In the genomic region with DNA sequence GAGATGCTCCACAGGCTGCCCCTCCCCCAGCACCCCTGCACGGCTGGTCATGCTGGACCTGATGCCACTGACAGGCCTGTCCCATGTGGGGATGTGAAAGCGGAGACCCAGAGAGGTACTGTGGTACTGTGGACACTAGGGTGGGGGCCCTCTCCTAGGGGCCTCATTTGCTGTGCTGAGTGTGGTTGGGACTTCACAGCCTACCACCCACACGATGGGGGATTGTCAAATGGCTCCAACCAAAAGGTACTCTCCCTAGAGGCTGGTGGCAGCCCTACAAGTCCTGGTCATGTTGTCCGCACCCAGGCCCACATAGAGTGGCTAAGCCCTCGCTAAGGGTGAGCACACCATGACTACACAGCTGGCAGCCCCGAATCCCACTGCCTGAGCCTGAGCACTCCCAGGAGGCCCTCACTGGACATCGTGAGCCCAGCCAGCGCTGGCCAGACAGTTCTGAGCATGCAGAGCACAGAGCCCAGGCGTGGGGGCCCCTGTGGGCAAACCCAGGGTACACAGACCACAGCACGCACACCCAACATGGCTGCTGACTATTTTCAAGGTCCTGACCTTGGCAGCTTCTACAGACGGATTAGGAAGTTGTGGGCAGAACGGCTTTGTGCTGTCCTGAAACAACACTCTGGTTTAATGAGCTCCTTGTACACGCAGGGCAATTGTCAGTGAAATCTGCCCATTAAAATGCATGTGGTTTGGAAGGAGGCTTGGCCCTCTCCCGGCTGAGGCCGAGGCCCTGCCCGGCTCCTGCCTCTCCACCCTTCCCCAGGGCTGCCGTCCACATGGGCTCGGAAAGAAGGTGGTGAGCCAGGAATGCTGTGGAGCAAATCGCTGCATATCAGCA, we compare ENCODE assay signal across 14 cellular contexts.
DNase-seq lines count a peak whose midpoint lies in the region; ATAC-seq, FAIRE-seq and TF ChIP-seq lines count a peak whose summit lies in the region.
"Had no signal": no experiment of that assay in that cellular context is flagged by ENCODE, and none has a peak within 500 bp of the region (broad histone marks: within the 10 kb centered on the region; RNA-seq: fewer than 3 reads in every experiment).

No MANE protein-coding gene starts in this region.

- H3K9me3 Mint-ChIP-seq in WTC11 = no peaks in the 10 kb centered on the region

- H3K4me3 ChIP-seq in skeletal muscle satellite cell (ENCODE audit: low read length) = no peak overlapping the region
- H3K4me3 ChIP-seq: esophagus muscularis mucosa had no signal

- CTCF ChIA-PET in WTC11 (lab: Charles Lee) = interaction anchor here (1.4 to 1.8 kb wide), 3 partner anchors 18 to 75 kb away, joined by 3 to 5 read pairs (median 3); no protein-coding TSS in a partner anchor

- H3K36me3 ChIP-seq in skeletal muscle satellite cell (ENCODE audit: insufficient read depth, low read length) = no peaks in the 10 kb centered on the region
- H3K36me3 ChIP-seq: esophagus muscularis mucosa had no signal

- H3K9me3 ChIP-seq in skeletal muscle satellite cell (replicated peaks; ENCODE audit: low read length) = no peaks in the 10 kb centered on the region
- H3K9me3 ChIP-seq: esophagus muscularis mucosa had no signal

- H3K4me3 Mint-ChIP-seq in WTC11 = no peak overlapping the region

- peaks cover 13% of the 10 kb centered on the region for H3K4me1 ChIP-seq in skeletal muscle satellite cell (ENCODE audit: control insufficient read depth, insufficient read depth, low read length)
- H3K4me1 ChIP-seq: esophagus muscularis mucosa had no signal

- H3K27ac Mint-ChIP-seq in WTC11 = no peak overlapping the region

- H3K4me1 Mint-ChIP-seq in WTC11 = 0 out of 2 replicates have a peak, but pooled peaks cover 6% of the 10 kb centered on the region

- DNase-seq in GM18507 (ENCODE audit: extremely low spot score, insufficient read length, low read depth) (no peak), WTC11 (ENCODE audit: low spot score) (no peak), KG1 (lab: John Stamatoyannopoulos, UW) (no peak), anterior cingulate cortex (lab: John Stamatoyannopoulos, UW) (no peak), SKM-1 (lab: John Stamatoyannopoulos, UW; ENCODE audit: unreplicated experiment) (no peak)
- DNase-seq: activated CD4-positive, CD25-positive, alpha-beta regulatory T cell treated with anti-CD3 and anti-CD28 coated beads, Interleukin-2, amount 50 U/mL, for 72 hours; H7; hypothalamus; NCI-H1417; NCI-H226 had no signal

- no peak overlapping the region for H3K9ac ChIP-seq in skeletal muscle satellite cell (ENCODE audit: low read depth, low read length)

- peak; percentile 36 for FAIRE-seq in GM18507 (lab: Jason Lieb, UNC)

- peak overlapping the region; percentile 27 for H3K4me2 ChIP-seq in skeletal muscle satellite cell (ENCODE audit: low read length)

- peaks cover 53% of the 10 kb centered on the region for H3K27me3 ChIP-seq in skeletal muscle satellite cell (ENCODE audit: control insufficient read depth, insufficient read depth, low read length)

- TF ChIP-seq POLR2A in GM18505 (IDR thresholded peaks at IDR 0.05; ENCODE audit: borderline replicate concordance, extremely low read depth, insufficient read depth, insufficient read length) = no peak

- ATAC-seq in HG02763 (IDR thresholded peaks at IDR 0.05; ENCODE audit: unreplicated experiment) (peak; percentile 36), WTC11 (peak; percentile 41; the same call in 1 of the 2 replicates), GM18505 (IDR thresholded peaks at IDR 0.05; ENCODE audit: unreplicated experiment) (no peak)

- H3K36me3 Mint-ChIP-seq in WTC11 = no peaks in the 10 kb centered on the region

- no peak for TF ChIP-seq CTCF in WTC11 (IDR thresholded peaks at IDR 0.05)

- POLR2A ChIA-PET in WTC11 (lab: Charles Lee) = no interaction called here

- H3K27me3 Mint-ChIP-seq in WTC11 (ENCODE audit: low read depth) = no peaks in the 10 kb centered on the region

TF ChIP-seq in WTC11, 78 proteins besides CTCF, POLR2A, EP300 and RAD21:
- no peak for TF ChIP-seq TEAD1 (CRISPR knock-in tag; IDR thresholded peaks at IDR 0.05)
- no peak for TF ChIP-seq GTF2I (CRISPR knock-in tag; conservative IDR thresholded peaks at IDR 0.05)
- TF ChIP-seq, protein P1, sequence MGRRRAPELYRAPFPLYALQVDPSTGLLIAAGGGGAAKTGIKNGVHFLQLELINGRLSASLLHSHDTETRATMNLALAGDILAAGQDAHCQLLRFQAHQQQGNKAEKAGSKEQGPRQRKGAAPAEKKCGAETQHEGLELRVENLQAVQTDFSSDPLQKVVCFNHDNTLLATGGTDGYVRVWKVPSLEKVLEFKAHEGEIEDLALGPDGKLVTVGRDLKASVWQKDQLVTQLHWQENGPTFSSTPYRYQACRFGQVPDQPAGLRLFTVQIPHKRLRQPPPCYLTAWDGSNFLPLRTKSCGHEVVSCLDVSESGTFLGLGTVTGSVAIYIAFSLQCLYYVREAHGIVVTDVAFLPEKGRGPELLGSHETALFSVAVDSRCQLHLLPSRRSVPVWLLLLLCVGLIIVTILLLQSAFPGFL (CRISPR knock-in tag; IDR thresholded peaks at IDR 0.05; ENCODE audit: borderline replicate concordance) = no peak
- no peak for TF ChIP-seq ZNF416 (CRISPR knock-in tag; IDR thresholded peaks at IDR 0.05)
- TF ChIP-seq NFATC4 (CRISPR knock-in tag; IDR thresholded peaks at IDR 0.05) = no peak
- TF ChIP-seq, protein P2, sequence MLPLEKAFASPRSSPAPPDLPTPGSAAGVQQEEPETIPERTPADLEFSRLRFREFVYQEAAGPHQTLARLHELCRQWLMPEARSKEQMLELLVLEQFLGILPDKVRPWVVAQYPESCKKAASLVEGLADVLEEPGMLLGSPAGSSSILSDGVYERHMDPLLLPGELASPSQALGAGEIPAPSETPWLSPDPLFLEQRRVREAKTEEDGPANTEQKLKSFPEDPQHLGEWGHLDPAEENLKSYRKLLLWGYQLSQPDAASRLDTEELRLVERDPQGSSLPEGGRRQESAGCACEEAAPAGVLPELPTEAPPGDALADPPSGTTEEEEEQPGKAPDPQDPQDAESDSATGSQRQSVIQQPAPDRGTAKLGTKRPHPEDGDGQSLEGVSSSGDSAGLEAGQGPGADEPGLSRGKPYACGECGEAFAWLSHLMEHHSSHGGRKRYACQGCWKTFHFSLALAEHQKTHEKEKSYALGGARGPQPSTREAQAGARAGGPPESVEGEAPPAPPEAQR (CRISPR knock-in tag; IDR thresholded peaks at IDR 0.05) = no peak
- TF ChIP-seq, protein P3, sequence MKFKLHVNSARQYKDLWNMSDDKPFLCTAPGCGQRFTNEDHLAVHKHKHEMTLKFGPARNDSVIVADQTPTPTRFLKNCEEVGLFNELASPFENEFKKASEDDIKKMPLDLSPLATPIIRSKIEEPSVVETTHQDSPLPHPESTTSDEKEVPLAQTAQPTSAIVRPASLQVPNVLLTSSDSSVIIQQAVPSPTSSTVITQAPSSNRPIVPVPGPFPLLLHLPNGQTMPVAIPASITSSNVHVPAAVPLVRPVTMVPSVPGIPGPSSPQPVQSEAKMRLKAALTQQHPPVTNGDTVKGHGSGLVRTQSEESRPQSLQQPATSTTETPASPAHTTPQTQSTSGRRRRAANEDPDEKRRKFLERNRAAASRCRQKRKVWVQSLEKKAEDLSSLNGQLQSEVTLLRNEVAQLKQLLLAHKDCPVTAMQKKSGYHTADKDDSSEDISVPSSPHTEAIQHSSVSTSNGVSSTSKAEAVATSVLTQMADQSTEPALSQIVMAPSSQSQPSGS (CRISPR knock-in tag; IDR thresholded peaks at IDR 0.05; ENCODE audit: borderline replicate concordance, low read depth) = no peak
- TF ChIP-seq SMAD3 (CRISPR knock-in tag; IDR thresholded peaks at IDR 0.05; ENCODE audit: borderline replicate concordance) = no peak
- TF ChIP-seq, protein P4, sequence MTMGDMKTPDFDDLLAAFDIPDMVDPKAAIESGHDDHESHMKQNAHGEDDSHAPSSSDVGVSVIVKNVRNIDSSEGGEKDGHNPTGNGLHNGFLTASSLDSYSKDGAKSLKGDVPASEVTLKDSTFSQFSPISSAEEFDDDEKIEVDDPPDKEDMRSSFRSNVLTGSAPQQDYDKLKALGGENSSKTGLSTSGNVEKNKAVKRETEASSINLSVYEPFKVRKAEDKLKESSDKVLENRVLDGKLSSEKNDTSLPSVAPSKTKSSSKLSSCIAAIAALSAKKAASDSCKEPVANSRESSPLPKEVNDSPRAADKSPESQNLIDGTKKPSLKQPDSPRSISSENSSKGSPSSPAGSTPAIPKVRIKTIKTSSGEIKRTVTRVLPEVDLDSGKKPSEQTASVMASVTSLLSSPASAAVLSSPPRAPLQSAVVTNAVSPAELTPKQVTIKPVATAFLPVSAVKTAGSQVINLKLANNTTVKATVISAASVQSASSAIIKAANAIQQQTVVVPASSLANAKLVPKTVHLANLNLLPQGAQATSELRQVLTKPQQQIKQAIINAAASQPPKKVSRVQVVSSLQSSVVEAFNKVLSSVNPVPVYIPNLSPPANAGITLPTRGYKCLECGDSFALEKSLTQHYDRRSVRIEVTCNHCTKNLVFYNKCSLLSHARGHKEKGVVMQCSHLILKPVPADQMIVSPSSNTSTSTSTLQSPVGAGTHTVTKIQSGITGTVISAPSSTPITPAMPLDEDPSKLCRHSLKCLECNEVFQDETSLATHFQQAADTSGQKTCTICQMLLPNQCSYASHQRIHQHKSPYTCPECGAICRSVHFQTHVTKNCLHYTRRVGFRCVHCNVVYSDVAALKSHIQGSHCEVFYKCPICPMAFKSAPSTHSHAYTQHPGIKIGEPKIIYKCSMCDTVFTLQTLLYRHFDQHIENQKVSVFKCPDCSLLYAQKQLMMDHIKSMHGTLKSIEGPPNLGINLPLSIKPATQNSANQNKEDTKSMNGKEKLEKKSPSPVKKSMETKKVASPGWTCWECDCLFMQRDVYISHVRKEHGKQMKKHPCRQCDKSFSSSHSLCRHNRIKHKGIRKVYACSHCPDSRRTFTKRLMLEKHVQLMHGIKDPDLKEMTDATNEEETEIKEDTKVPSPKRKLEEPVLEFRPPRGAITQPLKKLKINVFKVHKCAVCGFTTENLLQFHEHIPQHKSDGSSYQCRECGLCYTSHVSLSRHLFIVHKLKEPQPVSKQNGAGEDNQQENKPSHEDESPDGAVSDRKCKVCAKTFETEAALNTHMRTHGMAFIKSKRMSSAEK (CRISPR knock-in tag; IDR thresholded peaks at IDR 0.05; ENCODE audit: borderline replicate concordance) = no peak
- TF ChIP-seq ZNF317 (CRISPR knock-in tag; IDR thresholded peaks at IDR 0.05; ENCODE audit: borderline replicate concordance, low read depth) = no peak
- TF ChIP-seq, protein P5, sequence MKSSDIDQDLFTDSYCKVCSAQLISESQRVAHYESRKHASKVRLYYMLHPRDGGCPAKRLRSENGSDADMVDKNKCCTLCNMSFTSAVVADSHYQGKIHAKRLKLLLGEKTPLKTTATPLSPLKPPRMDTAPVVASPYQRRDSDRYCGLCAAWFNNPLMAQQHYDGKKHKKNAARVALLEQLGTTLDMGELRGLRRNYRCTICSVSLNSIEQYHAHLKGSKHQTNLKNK (CRISPR knock-in tag; IDR thresholded peaks at IDR 0.05) = no peak
